18 cellular contexts compared by ENCODE assay signal in the genomic region with DNA sequence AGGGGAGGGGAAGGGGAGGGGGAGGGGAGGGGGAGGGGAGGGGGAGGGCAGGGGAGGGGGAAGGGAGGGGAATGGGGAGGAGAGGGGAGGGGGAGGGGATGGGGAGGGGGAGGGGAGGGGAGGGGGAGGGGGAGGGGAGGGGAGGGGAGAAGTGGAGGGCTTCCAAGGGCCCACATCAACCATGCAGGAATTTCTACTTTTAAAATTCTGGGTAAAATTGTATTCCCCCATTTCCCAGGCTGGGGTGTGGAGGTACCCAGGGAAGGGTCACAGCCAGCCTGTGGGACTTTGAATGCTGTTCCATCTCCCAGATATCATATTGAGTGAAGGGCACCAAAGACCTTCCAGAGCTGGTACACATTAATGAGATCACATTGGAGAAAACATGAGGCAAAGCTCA.
"Had no signal": no experiment of that assay in that cellular context is flagged by ENCODE, and none has a peak within 500 bp of the region (broad histone marks: within the 10 kb centered on the region; RNA-seq: fewer than 3 reads in every experiment).

No MANE protein-coding gene starts in this region.

- H3K36me3 ChIP-seq: adrenal gland had no signal

- H3K4me3 ChIP-seq: adrenal gland had no signal

- H3K9me3 ChIP-seq: adrenal gland had no signal

- DNase-seq: activated CD4-positive, alpha-beta T cell treated with anti-CD3 and anti-CD28 coated beads for 48 hours; activated CD4-positive, alpha-beta T cell treated with anti-CD3 and anti-CD28 coated beads, Interleukin-2, amount 50 U/mL, for 4 hours; activated CD8-positive, alpha-beta memory T cell treated with anti-CD3 and anti-CD28 coated beads, Interleukin-2, amount 50 U/mL, for 48 hours; activated CD8-positive, alpha-beta T cell treated with anti-CD3 and anti-CD28 coated beads, Interleukin-2, amount 10 ng/mL, durations not matched to agents 7 days and 5 days; activated naive CD4-positive, alpha-beta T cell treated with anti-CD3 and anti-CD28 coated beads, Interleukin-2, amount 50 U/mL, for 16 hours; activated naive CD8-positive, alpha-beta T cell treated with anti-CD3 and anti-CD28 coated beads, Interleukin-2, amount 10 ng/mL, durations not matched to agents 7 days and 5 days; activated T-cell treated with anti-CD3 and anti-CD28 coated beads, Interleukin-2, amount 50 U/mL, for 1 hour; adrenal gland; anterior cingulate cortex; NCI-H1092; NCI-H1417; NCI-H2029; NCI-H2107; NCI-H2171 treated with DMSO at 0.1 percent for 48 hours; NCI-H510A; NCI-H69; SHP77 had no signal

- ATAC-seq: activated CD4-positive, CD25-positive, alpha-beta regulatory T cell treated with anti-CD3 and anti-CD28 coated beads, Interleukin-2, amount 50 U/mL, for 24 hours; activated CD8-positive, alpha-beta T cell treated with anti-CD3 and anti-CD28 coated beads, Interleukin-2, amount 10 ng/mL, durations not matched to agents 7 days and 5 days had no signal
